In genomic region chr12:5318874-5319273, GRCh38 we compare ENCODE assay signal across 15 cellular contexts.
A peak's percentile ranks its signal among the peaks of the same experiment; 100 is the strongest.
DNase-seq lines count a peak whose midpoint lies in the region; ATAC-seq and TF ChIP-seq lines count a peak whose summit lies in the region.
"Had no signal": no experiment of that assay in that cellular context is flagged by ENCODE, and none has a peak within 500 bp of the region (broad histone marks: within the 10 kb centered on the region; RNA-seq: fewer than 3 reads in every experiment).

No MANE protein-coding gene starts in this region.

- TF ChIP-seq CTCF in fibroblast of villous mesenchyme (IDR thresholded peaks at IDR 0.05; ENCODE audit: insufficient read depth, low read depth, low read length) = no peak

- no peaks in the 10 kb centered on the region for H3K4me1 ChIP-seq in SJCRH30

- H3K36me3 ChIP-seq in SJCRH30 = no peaks in the 10 kb centered on the region

- H3K27me3 ChIP-seq in SJCRH30 = no peaks in the 10 kb centered on the region

- ATAC-seq in HG03469 (IDR thresholded peaks at IDR 0.05; ENCODE audit: unreplicated experiment) = no peak
- ATAC-seq: GM23338; stimulated activated naive CD8-positive, alpha-beta T cell treated with anti-CD3 and anti-CD28 coated beads, Interleukin-15, amount 100 ng/mL, for 72 hours had no signal

- H3K4me3 ChIP-seq in SJCRH30 (no peak overlapping the region), fibroblast of villous mesenchyme (ENCODE audit: low read depth, low read length) (no peak overlapping the region)
- H3K4me3 ChIP-seq: GM23338 had no signal

- DNase-seq in GM03348 (ENCODE audit: low spot score) (peak; percentile 74), SJCRH30 (peak; percentile 21 to 33), fibroblast of villous mesenchyme (ENCODE audit: low read depth) (peak; percentile 3), stromal cell of bone marrow (ENCODE audit: low read depth) (peak; percentile 78), ecto neural progenitor cell (ENCODE audit: low spot score) (no peak)
- DNase-seq in activated naive CD4-positive, alpha-beta T cell treated with Interleukin-2 at 50 U/mL for 16 hours = no peak
- DNase-seq: activated B cell treated with CpG ODN at 0.5 μM for 24 hours; activated T-cell treated with anti-CD3 and anti-CD28 coated beads for 4 hours; Calu3; NCI-H1436 treated with DMSO at 0.1 percent for 48 hours; NCI-H748 treated with DMSO at 0.1 percent for 48 hours; SK-N-SH; stimulated activated naive CD8-positive, alpha-beta T cell treated with anti-CD3 and anti-CD28 coated beads, Interleukin-15, amount 100 ng/mL, for 72 hours had no signal

- no peaks in the 10 kb centered on the region; the same call in 1 of the 2 replicates for H3K9me3 ChIP-seq in SJCRH30 (replicated peaks)
- H3K9me3 ChIP-seq: SK-N-SH had no signal

- no peak overlapping the region for H3K27ac ChIP-seq in SJCRH30

Comparison
In these comparisons a context has a peak if more than half of its experiments do, and no peak if none do; other contexts are left out.
1. DNase-seq: peak in GM03348 (single experiment), SJCRH30 (2 of 2), fibroblast of villous mesenchyme (single experiment) and stromal cell of bone marrow (single experiment); none in activated naive CD4-positive, alpha-beta T cell treated with Interleukin-2 at 50 U/mL for 16 hours (single experiment) and ecto neural progenitor cell (single experiment).